In the genomic region with DNA sequence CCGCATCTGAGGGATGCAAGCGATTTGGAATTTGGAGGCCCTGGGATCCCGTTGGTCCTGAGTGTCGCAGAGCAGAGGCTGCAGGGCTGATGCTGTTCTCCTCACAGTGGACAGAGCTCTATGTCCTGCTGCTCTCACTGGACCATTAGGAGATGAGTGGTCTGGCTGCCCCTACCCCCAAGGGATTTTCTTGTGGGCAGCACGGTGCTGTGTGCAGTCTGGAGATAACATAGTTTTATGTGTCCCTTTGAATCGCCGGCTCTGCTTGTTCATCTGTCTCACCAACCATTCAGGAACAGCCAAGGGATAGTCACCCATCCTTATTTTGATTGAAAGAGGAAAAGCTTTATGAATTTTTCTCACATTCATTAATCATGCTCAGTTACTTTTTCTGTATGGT, we compare ENCODE assay signal across 7 cellular contexts. TPM values are rescaled to one million over a fixed set of nuclear protein-coding genes. Genes with fewer than 3 reads are reported as not detected.
"Had no signal": no experiment of that assay in that cellular context is flagged by ENCODE, and none has a peak within 500 bp of the region (broad histone marks: within the 10 kb centered on the region; RNA-seq: fewer than 3 reads in every experiment).

No MANE protein-coding gene starts in this region.

- H3K4me2 ChIP-seq: GM23338 had no signal

- H3K4me1 ChIP-seq: HAP-1 had no signal

- ATAC-seq: GM23338, HCT116, HepG2 had no signal

- H3K27ac ChIP-seq: HL-60 had no signal

- H2AFZ ChIP-seq: GM23338 had no signal

- H3K4me3 ChIP-seq: GM23338, HAP-1 had no signal

- H3K36me3 ChIP-seq: HAP-1 had no signal

- DNase-seq: HFFc6 had no signal

- H3K9me3 ChIP-seq: HAP-1 had no signal

RNA-seq across cellular contexts. Expression of gene CHRM3, which starts 49.9 kb away (rescaled TPM):
- polyA plus RNA-seq: HepG2, IgD-negative memory B cell had no signal
